1 cellular context compared by ENCODE assay signal in genomic region chr4:87006531-87007344, GRCh38.
TF ChIP-seq lines count a peak whose summit lies in the region.

No MANE protein-coding gene starts in this region.

TF ChIP-seq in HepG2, 621 proteins besides CTCF, POLR2A, EP300 and RAD21 (continued from another document and continues in another):
- TF ChIP-seq, protein P1, sequence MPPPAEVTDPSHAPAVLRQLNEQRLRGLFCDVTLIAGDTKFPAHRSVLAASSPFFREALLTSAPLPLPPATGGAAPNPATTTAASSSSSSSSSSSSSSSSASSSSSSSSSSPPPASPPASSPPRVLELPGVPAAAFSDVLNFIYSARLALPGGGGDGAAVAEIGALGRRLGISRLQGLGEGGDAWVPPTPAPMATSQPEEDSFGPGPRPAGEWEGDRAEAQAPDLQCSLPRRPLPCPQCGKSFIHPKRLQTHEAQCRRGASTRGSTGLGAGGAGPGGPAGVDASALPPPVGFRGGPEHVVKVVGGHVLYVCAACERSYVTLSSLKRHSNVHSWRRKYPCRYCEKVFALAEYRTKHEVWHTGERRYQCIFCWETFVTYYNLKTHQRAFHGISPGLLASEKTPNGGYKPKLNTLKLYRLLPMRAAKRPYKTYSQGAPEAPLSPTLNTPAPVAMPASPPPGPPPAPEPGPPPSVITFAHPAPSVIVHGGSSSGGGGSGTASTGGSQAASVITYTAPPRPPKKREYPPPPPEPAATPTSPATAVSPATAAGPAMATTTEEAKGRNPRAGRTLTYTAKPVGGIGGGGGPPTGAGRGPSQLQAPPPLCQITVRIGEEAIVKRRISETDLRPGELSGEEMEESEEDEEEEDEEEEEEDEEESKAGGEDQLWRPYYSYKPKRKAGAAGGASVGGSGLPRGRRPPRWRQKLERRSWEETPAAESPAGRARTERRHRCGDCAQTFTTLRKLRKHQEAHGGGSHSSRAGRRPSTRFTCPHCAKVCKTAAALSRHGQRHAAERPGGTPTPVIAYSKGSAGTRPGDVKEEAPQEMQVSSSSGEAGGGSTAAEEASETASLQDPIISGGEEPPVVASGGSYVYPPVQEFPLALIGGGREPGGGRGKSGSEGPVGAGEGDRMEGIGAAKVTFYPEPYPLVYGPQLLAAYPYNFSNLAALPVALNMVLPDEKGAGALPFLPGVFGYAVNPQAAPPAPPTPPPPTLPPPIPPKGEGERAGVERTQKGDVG (CRISPR knock-in tag; IDR thresholded peaks at IDR 0.05; ENCODE audit: borderline replicate concordance): no peak
- TF ChIP-seq ESRRA (CRISPR knock-in tag; IDR thresholded peaks at IDR 0.05; ENCODE audit: low read depth) (peak; percentile 46; the same call in 1 of the 2 replicates), ZNF564 (CRISPR knock-in tag; IDR thresholded peaks at IDR 0.05) (peak; percentile 71; the same call in 1 of the 2 replicates), ZNF589 (CRISPR knock-in tag; conservative IDR thresholded peaks at IDR 0.05) (no peak; the same call in 1 of the 2 replicates), TBX3 (IDR thresholded peaks at IDR 0.05; ENCODE audit: borderline replicate concordance) (peak; percentile 34; the same call in 1 of the 2 replicates), ARNT2 (CRISPR knock-in tag; IDR thresholded peaks at IDR 0.05; ENCODE audit: low read depth) (peak; percentile 94; the same call in 1 of the 2 replicates), DMAP1 (CRISPR knock-in tag; IDR thresholded peaks at IDR 0.05) (peak; percentile 29; the same call in 1 of the 2 replicates), PRDM15 (CRISPR knock-in tag; IDR thresholded peaks at IDR 0.05) (no peak), ZNF737 (CRISPR knock-in tag; IDR thresholded peaks at IDR 0.05; ENCODE audit: borderline replicate concordance) (no peak), ZNF275 (CRISPR knock-in tag; IDR thresholded peaks at IDR 0.05; ENCODE audit: borderline replicate concordance) (peak; percentile 79; the same call in 1 of the 2 replicates), ZNF780A (CRISPR knock-in tag; IDR thresholded peaks at IDR 0.05) (0 out of 2 replicates have a peak, but pooled peaks have one; percentile 71), ZBTB1 (CRISPR knock-in tag; IDR thresholded peaks at IDR 0.05; ENCODE audit: borderline replicate concordance) (no peak), TAF1 (CRISPR knock-in tag; IDR thresholded peaks at IDR 0.05) (peak; percentile 98), ZNF253 (CRISPR knock-in tag; IDR thresholded peaks at IDR 0.05; ENCODE audit: borderline replicate concordance) (0 out of 2 replicates have a peak, but pooled peaks have one; percentile 58), SKIL (CRISPR knock-in tag; IDR thresholded peaks at IDR 0.05; ENCODE audit: borderline replicate concordance) (peak; percentile 55), PAX8 (CRISPR knock-in tag; IDR thresholded peaks at IDR 0.05; ENCODE audit: borderline replicate concordance) (no peak; the same call in 1 of the 2 replicates), ZNF407 (CRISPR knock-in tag; IDR thresholded peaks at IDR 0.05; ENCODE audit: not compliant biosample characterization) (peak; percentile 77), NCOA2 (CRISPR knock-in tag; IDR thresholded peaks at IDR 0.05) (peak; percentile 30; the same call in 1 of the 2 replicates), ZNF160 (CRISPR knock-in tag; IDR thresholded peaks at IDR 0.05) (peak; percentile 55), TARDBP (CRISPR knock-in tag; IDR thresholded peaks at IDR 0.05) (no peak), TCF7 (IDR thresholded peaks at IDR 0.05; ENCODE audit: low read depth) (no peak; the same call in 1 of the 2 replicates), BCL3 (CRISPR knock-in tag; IDR thresholded peaks at IDR 0.05) (peak; percentile 87; the same call in 1 of the 2 replicates), SMAD1 (CRISPR knock-in tag; IDR thresholded peaks at IDR 0.05; ENCODE audit: borderline replicate concordance, low read depth) (peak; percentile 79), SALL1 (CRISPR knock-in tag; IDR thresholded peaks at IDR 0.05) (peak; percentile 70), ZNF772 (CRISPR knock-in tag; IDR thresholded peaks at IDR 0.05) (peak; percentile 91)
- TF ChIP-seq, protein P2, sequence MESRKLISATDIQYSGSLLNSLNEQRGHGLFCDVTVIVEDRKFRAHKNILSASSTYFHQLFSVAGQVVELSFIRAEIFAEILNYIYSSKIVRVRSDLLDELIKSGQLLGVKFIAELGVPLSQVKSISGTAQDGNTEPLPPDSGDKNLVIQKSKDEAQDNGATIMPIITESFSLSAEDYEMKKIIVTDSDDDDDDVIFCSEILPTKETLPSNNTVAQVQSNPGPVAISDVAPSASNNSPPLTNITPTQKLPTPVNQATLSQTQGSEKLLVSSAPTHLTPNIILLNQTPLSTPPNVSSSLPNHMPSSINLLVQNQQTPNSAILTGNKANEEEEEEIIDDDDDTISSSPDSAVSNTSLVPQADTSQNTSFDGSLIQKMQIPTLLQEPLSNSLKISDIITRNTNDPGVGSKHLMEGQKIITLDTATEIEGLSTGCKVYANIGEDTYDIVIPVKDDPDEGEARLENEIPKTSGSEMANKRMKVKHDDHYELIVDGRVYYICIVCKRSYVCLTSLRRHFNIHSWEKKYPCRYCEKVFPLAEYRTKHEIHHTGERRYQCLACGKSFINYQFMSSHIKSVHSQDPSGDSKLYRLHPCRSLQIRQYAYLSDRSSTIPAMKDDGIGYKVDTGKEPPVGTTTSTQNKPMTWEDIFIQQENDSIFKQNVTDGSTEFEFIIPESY (CRISPR knock-in tag; IDR thresholded peaks at IDR 0.05): 0 out of 2 replicates have a peak, but pooled peaks have one; percentile 44
- TF ChIP-seq, protein P3, sequence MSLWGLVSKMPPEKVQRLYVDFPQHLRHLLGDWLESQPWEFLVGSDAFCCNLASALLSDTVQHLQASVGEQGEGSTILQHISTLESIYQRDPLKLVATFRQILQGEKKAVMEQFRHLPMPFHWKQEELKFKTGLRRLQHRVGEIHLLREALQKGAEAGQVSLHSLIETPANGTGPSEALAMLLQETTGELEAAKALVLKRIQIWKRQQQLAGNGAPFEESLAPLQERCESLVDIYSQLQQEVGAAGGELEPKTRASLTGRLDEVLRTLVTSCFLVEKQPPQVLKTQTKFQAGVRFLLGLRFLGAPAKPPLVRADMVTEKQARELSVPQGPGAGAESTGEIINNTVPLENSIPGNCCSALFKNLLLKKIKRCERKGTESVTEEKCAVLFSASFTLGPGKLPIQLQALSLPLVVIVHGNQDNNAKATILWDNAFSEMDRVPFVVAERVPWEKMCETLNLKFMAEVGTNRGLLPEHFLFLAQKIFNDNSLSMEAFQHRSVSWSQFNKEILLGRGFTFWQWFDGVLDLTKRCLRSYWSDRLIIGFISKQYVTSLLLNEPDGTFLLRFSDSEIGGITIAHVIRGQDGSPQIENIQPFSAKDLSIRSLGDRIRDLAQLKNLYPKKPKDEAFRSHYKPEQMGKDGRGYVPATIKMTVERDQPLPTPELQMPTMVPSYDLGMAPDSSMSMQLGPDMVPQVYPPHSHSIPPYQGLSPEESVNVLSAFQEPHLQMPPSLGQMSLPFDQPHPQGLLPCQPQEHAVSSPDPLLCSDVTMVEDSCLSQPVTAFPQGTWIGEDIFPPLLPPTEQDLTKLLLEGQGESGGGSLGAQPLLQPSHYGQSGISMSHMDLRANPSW (CRISPR knock-in tag; IDR thresholded peaks at IDR 0.05; ENCODE audit: borderline replicate concordance): 0 out of 2 replicates have a peak, but pooled peaks have one; percentile 40
